Comparison of ENCODE assay signal across 9 cellular contexts in genomic region chr2:159895258-159896209, GRCh38. TPM values are rescaled to one million over a fixed set of nuclear protein-coding genes. Genes with fewer than 3 reads are reported as not detected.
DNase-seq lines count a peak whose midpoint lies in the region; ATAC-seq and TF ChIP-seq lines count a peak whose summit lies in the region.
"Had no signal": no experiment of that assay in that cellular context is flagged by ENCODE, and none has a peak within 500 bp of the region (broad histone marks: within the 10 kb centered on the region; RNA-seq: fewer than 3 reads in every experiment).

No MANE protein-coding gene starts in this region.

- H3K27me3 Mint-ChIP-seq in activated CD4-positive, alpha-beta T cell treated with anti-CD3 and anti-CD28 coated beads for 36 hours, result no peaks in the 10 kb centered on the region
- no peaks in the 10 kb centered on the region for H3K27me3 Mint-ChIP-seq in activated CD4-positive, alpha-beta T cell treated with anti-CD3 and anti-CD28 coated beads, Interleukin-2, amount 10 ng/mL, durations not matched to agents 7 days and 5 days
- no peaks in the 10 kb centered on the region for H3K27me3 Mint-ChIP-seq in natural killer cell treated with Interleukin-12 subunit alpha and Interleukin-12 subunit beta and Interleukin-15 and Interleukin-18, amount 100 ng/mL, for 72 hours
- peaks cover 26% of the 10 kb centered on the region for H3K27me3 Mint-ChIP-seq in type B pancreatic cell

- peaks cover 66% of the 10 kb centered on the region for H3K36me3 Mint-ChIP-seq in activated CD4-positive, alpha-beta T cell treated with anti-CD3 and anti-CD28 coated beads for 36 hours (ENCODE audit: low read depth)
- peaks cover 25% of the 10 kb centered on the region for H3K36me3 Mint-ChIP-seq in activated CD4-positive, alpha-beta T cell treated with anti-CD3 and anti-CD28 coated beads, Interleukin-2, amount 10 ng/mL, durations not matched to agents 7 days and 5 days (ENCODE audit: low read depth)
- peaks cover 24% of the 10 kb centered on the region for H3K36me3 Mint-ChIP-seq in natural killer cell treated with Interleukin-12 subunit alpha and Interleukin-12 subunit beta and Interleukin-15 and Interleukin-18, amount 100 ng/mL, for 72 hours
- H3K36me3 Mint-ChIP-seq in type B pancreatic cell, result no peaks in the 10 kb centered on the region

- H3K4me1 Mint-ChIP-seq in activated CD4-positive, alpha-beta T cell treated with anti-CD3 and anti-CD28 coated beads for 36 hours, result peaks cover 97% of the 10 kb centered on the region
- H3K4me1 Mint-ChIP-seq in activated CD4-positive, alpha-beta T cell treated with anti-CD3 and anti-CD28 coated beads, Interleukin-2, amount 10 ng/mL, durations not matched to agents 7 days and 5 days, result peaks cover 23% of the 10 kb centered on the region
- H3K4me1 Mint-ChIP-seq in natural killer cell treated with Interleukin-12 subunit alpha and Interleukin-12 subunit beta and Interleukin-15 and Interleukin-18, amount 100 ng/mL, for 72 hours (ENCODE audit: low read depth in 2 of 2), result peaks cover 13 to 40% of the 10 kb centered on the region in 2 donors
- H3K4me1 Mint-ChIP-seq in type B pancreatic cell (ENCODE audit: unreplicated experiment), result peaks cover 28% of the 10 kb centered on the region

- CTCF ChIA-PET in activated CD4-positive, alpha-beta T cell treated with anti-CD3 and anti-CD28 coated beads for 36 hours (lab: Charles Lee), result interaction anchor here (0.6 to 2.1 kb wide), 10 partner anchors 9 to 26 kb away, joined by 3 to 7 read pairs (median 5); partner anchors contain the start of gene LY75
- CTCF ChIA-PET in activated CD4-positive, alpha-beta T cell treated with anti-CD3 and anti-CD28 coated beads, Interleukin-2, amount 10 ng/mL, durations not matched to agents 7 days and 5 days (lab: Charles Lee), result interaction anchor here (0.6 kb wide), 1 partner anchor 51 kb away, joined by 3 read pairs; no protein-coding TSS in a partner anchor

- peak; percentile 86 for ATAC-seq in activated CD4-positive, alpha-beta T cell treated with anti-CD3 and anti-CD28 coated beads for 36 hours
- ATAC-seq in GM21529 (IDR thresholded peaks at IDR 0.05; ENCODE audit: unreplicated experiment) (peak; percentile 50), HG03521 (IDR thresholded peaks at IDR 0.05; ENCODE audit: unreplicated experiment) (peak; percentile 39)
- peak in 1 of 2 donors; percentile 78 for ATAC-seq in natural killer cell treated with Interleukin-12 subunit alpha and Interleukin-12 subunit beta and Interleukin-15 and Interleukin-18, amount 100 ng/mL, for 72 hours

- peak; percentile 51 for DNase-seq in activated CD4-positive, alpha-beta T cell treated with anti-CD3 and anti-CD28 coated beads for 36 hours
- no peak for DNase-seq in activated CD4-positive, alpha-beta T cell treated with anti-CD3 and anti-CD28 coated beads, Interleukin-2, amount 10 ng/mL, durations not matched to agents 7 days and 5 days
- no peak for DNase-seq in natural killer cell treated with Interleukin-12 subunit alpha and Interleukin-12 subunit beta and Interleukin-15 and Interleukin-18, amount 100 ng/mL, for 72 hours (ENCODE audit: low spot score)
- DNase-seq in NCI-H524 treated with DMSO at 0.1 percent for 48 hours (lab: John Stamatoyannopoulos, UW) (no peak), type B pancreatic cell (ENCODE audit: extremely low spot score, unreplicated experiment) (no peak), middle frontal gyrus (ENCODE audit: extremely low spot score, low spot score) (no peak)
- DNase-seq: glutamatergic neuron had no signal

- no peak for TF ChIP-seq CTCF in type B pancreatic cell (conservative IDR thresholded peaks at IDR 0.05)

- H3K4me3 Mint-ChIP-seq in activated CD4-positive, alpha-beta T cell treated with anti-CD3 and anti-CD28 coated beads for 36 hours, result peak overlapping the region; percentile 46
- no peak overlapping the region for H3K4me3 Mint-ChIP-seq in activated CD4-positive, alpha-beta T cell treated with anti-CD3 and anti-CD28 coated beads, Interleukin-2, amount 10 ng/mL, durations not matched to agents 7 days and 5 days
- no peak overlapping the region for H3K4me3 Mint-ChIP-seq in natural killer cell treated with Interleukin-12 subunit alpha and Interleukin-12 subunit beta and Interleukin-15 and Interleukin-18, amount 100 ng/mL, for 72 hours
- no peak overlapping the region for H3K4me3 Mint-ChIP-seq in type B pancreatic cell

- POLR2A ChIA-PET in activated CD4-positive, alpha-beta T cell treated with anti-CD3 and anti-CD28 coated beads for 36 hours (lab: Charles Lee), result interaction anchor here (0.6 to 2.4 kb wide), 5 partner anchors 9 to 491 kb away, joined by 5 to 15 read pairs (median 9); partner anchors contain the start of gene LY75
- POLR2A ChIA-PET in activated CD4-positive, alpha-beta T cell treated with anti-CD3 and anti-CD28 coated beads, Interleukin-2, amount 10 ng/mL, durations not matched to agents 7 days and 5 days (lab: Charles Lee), result interaction anchor here (1.1 kb wide), 1 partner anchor 10 kb away, joined by 4 read pairs; no protein-coding TSS in a partner anchor

- H3K27ac Mint-ChIP-seq in activated CD4-positive, alpha-beta T cell treated with anti-CD3 and anti-CD28 coated beads for 36 hours, result peak overlapping the region; percentile 82
- no peak overlapping the region for H3K27ac Mint-ChIP-seq in activated CD4-positive, alpha-beta T cell treated with anti-CD3 and anti-CD28 coated beads, Interleukin-2, amount 10 ng/mL, durations not matched to agents 7 days and 5 days
- peak overlapping the region; percentile 11 to 66 for H3K27ac Mint-ChIP-seq in natural killer cell treated with Interleukin-12 subunit alpha and Interleukin-12 subunit beta and Interleukin-15 and Interleukin-18, amount 100 ng/mL, for 72 hours
- H3K27ac Mint-ChIP-seq in type B pancreatic cell, result no peak overlapping the region

- intact Hi-C loops in activated CD4-positive, alpha-beta T cell treated with anti-CD3 and anti-CD28 coated beads for 36 hours (cut with DNase I, micrococcal nuclease), result loop anchor here (1.0 kb wide), 3 partner anchors 9 to 25 kb away; partner anchors contain the start of gene LY75 (in 1 of the 2)

- no peaks in the 10 kb centered on the region for H3K9me3 Mint-ChIP-seq in activated CD4-positive, alpha-beta T cell treated with anti-CD3 and anti-CD28 coated beads for 36 hours (ENCODE audit: low read depth)
- no peaks in the 10 kb centered on the region for H3K9me3 Mint-ChIP-seq in activated CD4-positive, alpha-beta T cell treated with anti-CD3 and anti-CD28 coated beads, Interleukin-2, amount 10 ng/mL, durations not matched to agents 7 days and 5 days
- no peaks in the 10 kb centered on the region for H3K9me3 Mint-ChIP-seq in natural killer cell treated with Interleukin-12 subunit alpha and Interleukin-12 subunit beta and Interleukin-15 and Interleukin-18, amount 100 ng/mL, for 72 hours
- no peaks in the 10 kb centered on the region for H3K9me3 Mint-ChIP-seq in type B pancreatic cell

RNA-seq across cellular contexts. Expression of gene LY75, which starts 9.0 kb away (rescaled TPM):
- 10 to 100 TPM; 49.7 to 65.5 TPM for total RNA-seq in activated CD4-positive, alpha-beta T cell treated with anti-CD3 and anti-CD28 coated beads for 36 hours
- 10 to 100 TPM; 32.3 to 33.3 TPM for total RNA-seq in activated CD4-positive, alpha-beta T cell treated with anti-CD3 and anti-CD28 coated beads, Interleukin-2, amount 10 ng/mL, durations not matched to agents 7 days and 5 days
- 10 to 100 TPM; 18.2 to 19.1 TPM for total RNA-seq in natural killer cell treated with Interleukin-12 subunit alpha and Interleukin-12 subunit beta and Interleukin-15 and Interleukin-18, amount 100 ng/mL, for 72 hours
- 0.29 and 0.74 TPM in 2 replicates for total RNA-seq in type B pancreatic cell (ENCODE audit: low replicate concordance)

Comparison
In these comparisons a context has a peak if more than half of its experiments do, and no peak if none do; other contexts are left out.
1. H3K27ac Mint-ChIP-seq: peak in activated CD4-positive, alpha-beta T cell treated with anti-CD3 and anti-CD28 coated beads for 36 hours (single experiment) and natural killer cell treated with Interleukin-12 subunit alpha and Interleukin-12 subunit beta and Interleukin-15 and Interleukin-18, amount 100 ng/mL, for 72 hours (2 of 2); none in activated CD4-positive, alpha-beta T cell treated with anti-CD3 and anti-CD28 coated beads, Interleukin-2, amount 10 ng/mL, durations not matched to agents 7 days and 5 days (single experiment) and type B pancreatic cell (single experiment).
2. RNA of gene LY75, which starts 9.0 kb away (total RNA-seq): 49.7 to 65.5 TPM in activated CD4-positive, alpha-beta T cell treated with anti-CD3 and anti-CD28 coated beads for 36 hours, 32.3 to 33.3 TPM in activated CD4-positive, alpha-beta T cell treated with anti-CD3 and anti-CD28 coated beads, Interleukin-2, amount 10 ng/mL, durations not matched to agents 7 days and 5 days and 18.2 to 19.1 TPM in natural killer cell treated with Interleukin-12 subunit alpha and Interleukin-12 subunit beta and Interleukin-15 and Interleukin-18, amount 100 ng/mL, for 72 hours; 0.29 to 0.74 TPM in type B pancreatic cell; every median in the first group is over 10 times any median in the second.